In genomic region chr7:112359086-112359485, GRCh38 we compare ENCODE assay signal across 34 cellular contexts.
"Had no signal": no experiment of that assay in that cellular context is flagged by ENCODE, and none has a peak within 500 bp of the region (broad histone marks: within the 10 kb centered on the region; RNA-seq: fewer than 3 reads in every experiment).

No MANE protein-coding gene starts in this region.

- H3K9me3 ChIP-seq: adrenal gland, ascending aorta, breast epithelium had no signal

- H3K4me1 ChIP-seq: adrenal gland, ascending aorta, body of pancreas had no signal

- ATAC-seq: activated naive CD4-positive, alpha-beta T cell treated with anti-CD3 and anti-CD28 coated beads, Interleukin-2, amount 50 U/mL, for 72 hours; activated naive CD8-positive, alpha-beta T cell treated with anti-CD3 and anti-CD28 coated beads, Interleukin-2, amount 50 U/mL, for 24 hours; activated T-cell treated with anti-CD3 and anti-CD28 coated beads, Interleukin-2, amount 50 U/mL, for 4 hours; activated T-cell treated with anti-CD3 and anti-CD28 coated beads, Interleukin-2, amount 50 U/mL, for 72 hours; activated T-helper 17 cell treated with anti-CD3 and anti-CD28 coated beads, Interleukin-2, amount 50 U/mL, for 72 hours; body of pancreas had no signal

- DNase-seq: activated effector memory CD4-positive, alpha-beta T cell treated with anti-CD3 and anti-CD28 coated beads, Interleukin-2, amount 50 U/mL, for 16 hours; activated effector memory CD4-positive, alpha-beta T cell treated with Interleukin-2 at 50 U/mL for 16 hours; activated gamma-delta T cell; activated gamma-delta T cell treated with Interleukin-2 at 50 U/mL for 16 hours; activated naive CD4-positive, alpha-beta T cell; activated naive CD4-positive, alpha-beta T cell treated with anti-CD3 and anti-CD28 coated beads for 36 hours; activated naive CD4-positive, alpha-beta T cell treated with anti-CD3 and anti-CD28 coated beads, Interleukin-2, amount 10 ng/mL, durations not matched to agents 7 days and 5 days; activated naive CD4-positive, alpha-beta T cell treated with anti-CD3 and anti-CD28 coated beads, Interleukin-2, amount 50 U/mL, for 16 hours; activated naive CD4-positive, alpha-beta T cell treated with Interleukin-2 at 50 U/mL for 16 hours; activated naive CD8-positive, alpha-beta T cell treated with anti-CD3 and anti-CD28 coated beads for 36 hours; activated naive CD8-positive, alpha-beta T cell treated with anti-CD3 and anti-CD28 coated beads, Interleukin-2, amount 10 ng/mL, durations not matched to agents 7 days and 5 days; activated naive CD8-positive, alpha-beta T cell treated with anti-CD3 and anti-CD28 coated beads, Interleukin-2, amount 50 U/mL, for 24 hours; activated T-cell treated with anti-CD3 and anti-CD28 coated beads, Interleukin-2, amount 50 U/mL, for 1 hour; activated T-cell treated with anti-CD3 and anti-CD28 coated beads, Interleukin-2, amount 50 U/mL, for 24 hours; activated T-cell treated with anti-CD3 and anti-CD28 coated beads, Interleukin-2, amount 50 U/mL, for 4 hours; activated T-cell treated with anti-CD3 and anti-CD28 coated beads, Interleukin-2, amount 50 U/mL, for 48 hours; activated T-cell treated with anti-CD3 and anti-CD28 coated beads, Interleukin-2, amount 50 U/mL, for 72 hours; adrenal gland; amniotic stem cell; amygdala; anterior cingulate cortex; aorta; body of pancreas; brain microvascular endothelial cell; caudate nucleus; central memory CD4-positive, alpha-beta T cell; cerebellar nuclear complex had no signal

- H3K27ac ChIP-seq: adrenal gland, ascending aorta, body of pancreas, brain microvascular endothelial cell, cardiac muscle cell had no signal

- H3K36me3 ChIP-seq: adrenal gland, ascending aorta, brain microvascular endothelial cell, breast epithelium, cardiac muscle cell had no signal

- H3K27me3 ChIP-seq: adrenal gland, ascending aorta, body of pancreas, brain microvascular endothelial cell, breast epithelium, cardiac muscle cell had no signal

- FAIRE-seq: astrocyte, bronchial epithelial cell had no signal

- H3K4me3 ChIP-seq: adrenal gland, ascending aorta, body of pancreas, breast epithelium, cardiac muscle cell had no signal
